Comparison of ENCODE assay signal across 1 cellular context in the genomic region with DNA sequence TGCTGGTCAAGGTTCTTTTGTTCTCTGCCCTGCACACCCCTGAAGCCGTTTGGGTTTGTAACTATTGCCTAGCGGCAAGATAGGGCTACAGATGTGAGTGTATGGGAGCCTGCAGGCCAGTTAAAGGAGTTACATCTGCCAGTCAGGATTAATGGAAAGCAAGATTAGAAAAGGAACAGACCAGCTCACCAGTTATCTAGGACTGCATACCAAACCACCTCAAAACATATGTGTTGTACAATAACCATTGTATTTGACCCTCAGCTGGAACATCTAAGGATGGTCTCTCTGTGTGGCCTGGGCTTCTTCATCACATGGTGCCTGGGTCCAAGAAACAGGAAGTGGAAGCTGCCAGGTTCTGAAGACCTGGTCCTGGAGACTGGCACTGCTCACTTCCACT.
TF ChIP-seq lines count a peak whose summit lies in the region.

No MANE protein-coding gene starts in this region.

TF ChIP-seq in K562, 482 proteins besides CTCF, POLR2A, EP300 and RAD21 (continued from another document and continues in another):
- TF ChIP-seq, protein P1, sequence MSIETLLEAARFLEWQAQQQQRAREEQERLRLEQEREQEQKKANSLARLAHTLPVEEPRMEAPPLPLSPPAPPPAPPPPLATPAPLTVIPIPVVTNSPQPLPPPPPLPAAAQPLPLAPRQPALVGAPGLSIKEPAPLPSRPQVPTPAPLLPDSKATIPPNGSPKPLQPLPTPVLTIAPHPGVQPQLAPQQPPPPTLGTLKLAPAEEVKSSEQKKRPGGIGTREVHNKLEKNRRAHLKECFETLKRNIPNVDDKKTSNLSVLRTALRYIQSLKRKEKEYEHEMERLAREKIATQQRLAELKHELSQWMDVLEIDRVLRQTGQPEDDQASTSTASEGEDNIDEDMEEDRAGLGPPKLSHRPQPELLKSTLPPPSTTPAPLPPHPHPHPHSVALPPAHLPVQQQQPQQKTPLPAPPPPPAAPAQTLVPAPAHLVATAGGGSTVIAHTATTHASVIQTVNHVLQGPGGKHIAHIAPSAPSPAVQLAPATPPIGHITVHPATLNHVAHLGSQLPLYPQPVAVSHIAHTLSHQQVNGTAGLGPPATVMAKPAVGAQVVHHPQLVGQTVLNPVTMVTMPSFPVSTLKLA (conservative IDR thresholded peaks at IDR 0.05), result no peak
- TF ChIP-seq ARNT (IDR thresholded peaks at IDR 0.05) (0 out of 4 replicates have a peak, but pooled peaks of 1 of the 2 experiments have one; percentile 45), NELFE (IDR thresholded peaks at IDR 0.05; ENCODE audit: insufficient read depth, insufficient read length) (no peak), MYC (IDR thresholded peaks at IDR 0.05; ENCODE audit: low read depth, low read length) (no peak), MYC (CRISPR knock-in tag; IDR thresholded peaks at IDR 0.05; ENCODE audit: borderline replicate concordance, low read depth) (no peak), TAF1 (IDR thresholded peaks at IDR 0.05; ENCODE audit: control insufficient read depth, extremely low read depth, insufficient read depth, low read length, severe bottlenecking) (no peak), ZNF311 (CRISPR knock-in tag; IDR thresholded peaks at IDR 0.05) (no peak), MEIS2 (IDR thresholded peaks at IDR 0.05; ENCODE audit: partially characterized antibody) (peak; percentile 82), SRSF7 (optimal IDR thresholded peaks at IDR 0.05; ENCODE audit: low read depth, low read length) (no peak), SAFB (IDR thresholded peaks at IDR 0.05; ENCODE audit: borderline replicate concordance, low read depth, low read length) (no peak), HLTF (IDR thresholded peaks at IDR 0.05) (no peak), ZNF75A (CRISPR knock-in tag; IDR thresholded peaks at IDR 0.05) (no peak), U2AF2 (optimal IDR thresholded peaks at IDR 0.05; ENCODE audit: low read depth, low read length) (no peak), SOX6 (IDR thresholded peaks at IDR 0.05) (peak; percentile 83; the same call in 1 of the 2 replicates), NR2F6 (CRISPR knock-in tag; IDR thresholded peaks at IDR 0.05) (no peak), HNRNPLL (IDR thresholded peaks at IDR 0.05; ENCODE audit: low read depth, low read length, poor library complexity, severe bottlenecking) (no peak), ETV6 (IDR thresholded peaks at IDR 0.05; ENCODE audit: borderline replicate concordance in 1 of 2, low read depth in 2 of 2, low read length in 1 of 2) (no peak), ETV6 (CRISPR knock-in tag; IDR thresholded peaks at IDR 0.05; ENCODE audit: borderline replicate concordance) (no peak), DACH1 (IDR thresholded peaks at IDR 0.05; ENCODE audit: partially characterized antibody) (no peak), SREBF2 (CRISPR knock-in tag; IDR thresholded peaks at IDR 0.05) (no peak), SMC3 (conservative IDR thresholded peaks at IDR 0.05; ENCODE audit: insufficient read depth, low read depth, low read length) (no peak), RBM22 (IDR thresholded peaks at IDR 0.05; ENCODE audit: low read depth, low read length, poor library complexity, severe bottlenecking) (no peak), ZC3H11A (IDR thresholded peaks at IDR 0.05; ENCODE audit: low read depth, low read length) (no peak), ZNF24 (IDR thresholded peaks at IDR 0.05) (no peak)
- TF ChIP-seq, protein P2, sequence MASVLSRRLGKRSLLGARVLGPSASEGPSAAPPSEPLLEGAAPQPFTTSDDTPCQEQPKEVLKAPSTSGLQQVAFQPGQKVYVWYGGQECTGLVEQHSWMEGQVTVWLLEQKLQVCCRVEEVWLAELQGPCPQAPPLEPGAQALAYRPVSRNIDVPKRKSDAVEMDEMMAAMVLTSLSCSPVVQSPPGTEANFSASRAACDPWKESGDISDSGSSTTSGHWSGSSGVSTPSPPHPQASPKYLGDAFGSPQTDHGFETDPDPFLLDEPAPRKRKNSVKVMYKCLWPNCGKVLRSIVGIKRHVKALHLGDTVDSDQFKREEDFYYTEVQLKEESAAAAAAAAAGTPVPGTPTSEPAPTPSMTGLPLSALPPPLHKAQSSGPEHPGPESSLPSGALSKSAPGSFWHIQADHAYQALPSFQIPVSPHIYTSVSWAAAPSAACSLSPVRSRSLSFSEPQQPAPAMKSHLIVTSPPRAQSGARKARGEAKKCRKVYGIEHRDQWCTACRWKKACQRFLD (CRISPR knock-in tag; IDR thresholded peaks at IDR 0.05), result peak; percentile 80; the same call in 1 of the 2 replicates
- TF ChIP-seq, protein P3, sequence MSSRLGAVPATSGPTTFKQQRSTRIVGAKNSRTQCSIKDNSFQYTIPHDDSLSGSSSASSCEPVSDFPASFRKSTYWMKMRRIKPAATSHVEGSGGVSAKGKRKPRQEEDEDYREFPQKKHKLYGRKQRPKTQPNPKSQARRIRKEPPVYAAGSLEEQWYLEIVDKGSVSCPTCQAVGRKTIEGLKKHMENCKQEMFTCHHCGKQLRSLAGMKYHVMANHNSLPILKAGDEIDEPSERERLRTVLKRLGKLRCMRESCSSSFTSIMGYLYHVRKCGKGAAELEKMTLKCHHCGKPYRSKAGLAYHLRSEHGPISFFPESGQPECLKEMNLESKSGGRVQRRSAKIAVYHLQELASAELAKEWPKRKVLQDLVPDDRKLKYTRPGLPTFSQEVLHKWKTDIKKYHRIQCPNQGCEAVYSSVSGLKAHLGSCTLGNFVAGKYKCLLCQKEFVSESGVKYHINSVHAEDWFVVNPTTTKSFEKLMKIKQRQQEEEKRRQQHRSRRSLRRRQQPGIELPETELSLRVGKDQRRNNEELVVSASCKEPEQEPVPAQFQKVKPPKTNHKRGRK (tag; IDR thresholded peaks at IDR 0.05), result no peak
- TF ChIP-seq, protein P4, sequence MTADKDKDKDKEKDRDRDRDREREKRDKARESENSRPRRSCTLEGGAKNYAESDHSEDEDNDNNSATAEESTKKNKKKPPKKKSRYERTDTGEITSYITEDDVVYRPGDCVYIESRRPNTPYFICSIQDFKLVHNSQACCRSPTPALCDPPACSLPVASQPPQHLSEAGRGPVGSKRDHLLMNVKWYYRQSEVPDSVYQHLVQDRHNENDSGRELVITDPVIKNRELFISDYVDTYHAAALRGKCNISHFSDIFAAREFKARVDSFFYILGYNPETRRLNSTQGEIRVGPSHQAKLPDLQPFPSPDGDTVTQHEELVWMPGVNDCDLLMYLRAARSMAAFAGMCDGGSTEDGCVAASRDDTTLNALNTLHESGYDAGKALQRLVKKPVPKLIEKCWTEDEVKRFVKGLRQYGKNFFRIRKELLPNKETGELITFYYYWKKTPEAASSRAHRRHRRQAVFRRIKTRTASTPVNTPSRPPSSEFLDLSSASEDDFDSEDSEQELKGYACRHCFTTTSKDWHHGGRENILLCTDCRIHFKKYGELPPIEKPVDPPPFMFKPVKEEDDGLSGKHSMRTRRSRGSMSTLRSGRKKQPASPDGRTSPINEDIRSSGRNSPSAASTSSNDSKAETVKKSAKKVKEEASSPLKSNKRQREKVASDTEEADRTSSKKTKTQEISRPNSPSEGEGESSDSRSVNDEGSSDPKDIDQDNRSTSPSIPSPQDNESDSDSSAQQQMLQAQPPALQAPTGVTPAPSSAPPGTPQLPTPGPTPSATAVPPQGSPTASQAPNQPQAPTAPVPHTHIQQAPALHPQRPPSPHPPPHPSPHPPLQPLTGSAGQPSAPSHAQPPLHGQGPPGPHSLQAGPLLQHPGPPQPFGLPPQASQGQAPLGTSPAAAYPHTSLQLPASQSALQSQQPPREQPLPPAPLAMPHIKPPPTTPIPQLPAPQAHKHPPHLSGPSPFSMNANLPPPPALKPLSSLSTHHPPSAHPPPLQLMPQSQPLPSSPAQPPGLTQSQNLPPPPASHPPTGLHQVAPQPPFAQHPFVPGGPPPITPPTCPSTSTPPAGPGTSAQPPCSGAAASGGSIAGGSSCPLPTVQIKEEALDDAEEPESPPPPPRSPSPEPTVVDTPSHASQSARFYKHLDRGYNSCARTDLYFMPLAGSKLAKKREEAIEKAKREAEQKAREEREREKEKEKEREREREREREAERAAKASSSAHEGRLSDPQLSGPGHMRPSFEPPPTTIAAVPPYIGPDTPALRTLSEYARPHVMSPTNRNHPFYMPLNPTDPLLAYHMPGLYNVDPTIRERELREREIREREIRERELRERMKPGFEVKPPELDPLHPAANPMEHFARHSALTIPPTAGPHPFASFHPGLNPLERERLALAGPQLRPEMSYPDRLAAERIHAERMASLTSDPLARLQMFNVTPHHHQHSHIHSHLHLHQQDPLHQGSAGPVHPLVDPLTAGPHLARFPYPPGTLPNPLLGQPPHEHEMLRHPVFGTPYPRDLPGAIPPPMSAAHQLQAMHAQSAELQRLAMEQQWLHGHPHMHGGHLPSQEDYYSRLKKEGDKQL (CRISPR knock-in tag; IDR thresholded peaks at IDR 0.05; ENCODE audit: borderline replicate concordance), result no peak
- TF ChIP-seq, protein P5, sequence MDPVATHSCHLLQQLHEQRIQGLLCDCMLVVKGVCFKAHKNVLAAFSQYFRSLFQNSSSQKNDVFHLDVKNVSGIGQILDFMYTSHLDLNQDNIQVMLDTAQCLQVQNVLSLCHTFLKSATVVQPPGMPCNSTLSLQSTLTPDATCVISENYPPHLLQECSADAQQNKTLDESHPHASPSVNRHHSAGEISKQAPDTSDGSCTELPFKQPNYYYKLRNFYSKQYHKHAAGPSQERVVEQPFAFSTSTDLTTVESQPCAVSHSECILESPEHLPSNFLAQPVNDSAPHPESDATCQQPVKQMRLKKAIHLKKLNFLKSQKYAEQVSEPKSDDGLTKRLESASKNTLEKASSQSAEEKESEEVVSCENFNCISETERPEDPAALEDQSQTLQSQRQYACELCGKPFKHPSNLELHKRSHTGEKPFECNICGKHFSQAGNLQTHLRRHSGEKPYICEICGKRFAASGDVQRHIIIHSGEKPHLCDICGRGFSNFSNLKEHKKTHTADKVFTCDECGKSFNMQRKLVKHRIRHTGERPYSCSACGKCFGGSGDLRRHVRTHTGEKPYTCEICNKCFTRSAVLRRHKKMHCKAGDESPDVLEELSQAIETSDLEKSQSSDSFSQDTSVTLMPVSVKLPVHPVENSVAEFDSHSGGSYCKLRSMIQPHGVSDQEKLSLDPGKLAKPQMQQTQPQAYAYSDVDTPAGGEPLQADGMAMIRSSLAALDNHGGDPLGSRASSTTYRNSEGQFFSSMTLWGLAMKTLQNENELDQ (CRISPR knock-in tag; IDR thresholded peaks at IDR 0.05; ENCODE audit: borderline replicate concordance), result no peak
- TF ChIP-seq, protein P6, sequence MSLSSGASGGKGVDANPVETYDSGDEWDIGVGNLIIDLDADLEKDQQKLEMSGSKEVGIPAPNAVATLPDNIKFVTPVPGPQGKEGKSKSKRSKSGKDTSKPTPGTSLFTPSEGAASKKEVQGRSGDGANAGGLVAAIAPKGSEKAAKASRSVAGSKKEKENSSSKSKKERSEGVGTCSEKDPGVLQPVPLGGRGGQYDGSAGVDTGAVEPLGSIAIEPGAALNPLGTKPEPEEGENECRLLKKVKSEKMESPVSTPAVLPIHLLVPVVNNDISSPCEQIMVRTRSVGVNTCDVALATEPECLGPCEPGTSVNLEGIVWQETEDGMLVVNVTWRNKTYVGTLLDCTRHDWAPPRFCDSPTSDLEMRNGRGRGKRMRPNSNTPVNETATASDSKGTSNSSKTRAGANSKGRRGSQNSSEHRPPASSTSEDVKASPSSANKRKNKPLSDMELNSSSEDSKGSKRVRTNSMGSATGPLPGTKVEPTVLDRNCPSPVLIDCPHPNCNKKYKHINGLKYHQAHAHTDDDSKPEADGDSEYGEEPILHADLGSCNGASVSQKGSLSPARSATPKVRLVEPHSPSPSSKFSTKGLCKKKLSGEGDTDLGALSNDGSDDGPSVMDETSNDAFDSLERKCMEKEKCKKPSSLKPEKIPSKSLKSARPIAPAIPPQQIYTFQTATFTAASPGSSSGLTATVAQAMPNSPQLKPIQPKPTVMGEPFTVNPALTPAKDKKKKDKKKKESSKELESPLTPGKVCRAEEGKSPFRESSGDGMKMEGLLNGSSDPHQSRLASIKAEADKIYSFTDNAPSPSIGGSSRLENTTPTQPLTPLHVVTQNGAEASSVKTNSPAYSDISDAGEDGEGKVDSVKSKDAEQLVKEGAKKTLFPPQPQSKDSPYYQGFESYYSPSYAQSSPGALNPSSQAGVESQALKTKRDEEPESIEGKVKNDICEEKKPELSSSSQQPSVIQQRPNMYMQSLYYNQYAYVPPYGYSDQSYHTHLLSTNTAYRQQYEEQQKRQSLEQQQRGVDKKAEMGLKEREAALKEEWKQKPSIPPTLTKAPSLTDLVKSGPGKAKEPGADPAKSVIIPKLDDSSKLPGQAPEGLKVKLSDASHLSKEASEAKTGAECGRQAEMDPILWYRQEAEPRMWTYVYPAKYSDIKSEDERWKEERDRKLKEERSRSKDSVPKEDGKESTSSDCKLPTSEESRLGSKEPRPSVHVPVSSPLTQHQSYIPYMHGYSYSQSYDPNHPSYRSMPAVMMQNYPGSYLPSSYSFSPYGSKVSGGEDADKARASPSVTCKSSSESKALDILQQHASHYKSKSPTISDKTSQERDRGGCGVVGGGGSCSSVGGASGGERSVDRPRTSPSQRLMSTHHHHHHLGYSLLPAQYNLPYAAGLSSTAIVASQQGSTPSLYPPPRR (CRISPR knock-in tag; IDR thresholded peaks at IDR 0.05; ENCODE audit: borderline replicate concordance), result no peak
- TF ChIP-seq, protein P7, sequence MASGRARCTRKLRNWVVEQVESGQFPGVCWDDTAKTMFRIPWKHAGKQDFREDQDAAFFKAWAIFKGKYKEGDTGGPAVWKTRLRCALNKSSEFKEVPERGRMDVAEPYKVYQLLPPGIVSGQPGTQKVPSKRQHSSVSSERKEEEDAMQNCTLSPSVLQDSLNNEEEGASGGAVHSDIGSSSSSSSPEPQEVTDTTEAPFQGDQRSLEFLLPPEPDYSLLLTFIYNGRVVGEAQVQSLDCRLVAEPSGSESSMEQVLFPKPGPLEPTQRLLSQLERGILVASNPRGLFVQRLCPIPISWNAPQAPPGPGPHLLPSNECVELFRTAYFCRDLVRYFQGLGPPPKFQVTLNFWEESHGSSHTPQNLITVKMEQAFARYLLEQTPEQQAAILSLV (tag; IDR thresholded peaks at IDR 0.05), result no peak
- TF ChIP-seq, protein P8, sequence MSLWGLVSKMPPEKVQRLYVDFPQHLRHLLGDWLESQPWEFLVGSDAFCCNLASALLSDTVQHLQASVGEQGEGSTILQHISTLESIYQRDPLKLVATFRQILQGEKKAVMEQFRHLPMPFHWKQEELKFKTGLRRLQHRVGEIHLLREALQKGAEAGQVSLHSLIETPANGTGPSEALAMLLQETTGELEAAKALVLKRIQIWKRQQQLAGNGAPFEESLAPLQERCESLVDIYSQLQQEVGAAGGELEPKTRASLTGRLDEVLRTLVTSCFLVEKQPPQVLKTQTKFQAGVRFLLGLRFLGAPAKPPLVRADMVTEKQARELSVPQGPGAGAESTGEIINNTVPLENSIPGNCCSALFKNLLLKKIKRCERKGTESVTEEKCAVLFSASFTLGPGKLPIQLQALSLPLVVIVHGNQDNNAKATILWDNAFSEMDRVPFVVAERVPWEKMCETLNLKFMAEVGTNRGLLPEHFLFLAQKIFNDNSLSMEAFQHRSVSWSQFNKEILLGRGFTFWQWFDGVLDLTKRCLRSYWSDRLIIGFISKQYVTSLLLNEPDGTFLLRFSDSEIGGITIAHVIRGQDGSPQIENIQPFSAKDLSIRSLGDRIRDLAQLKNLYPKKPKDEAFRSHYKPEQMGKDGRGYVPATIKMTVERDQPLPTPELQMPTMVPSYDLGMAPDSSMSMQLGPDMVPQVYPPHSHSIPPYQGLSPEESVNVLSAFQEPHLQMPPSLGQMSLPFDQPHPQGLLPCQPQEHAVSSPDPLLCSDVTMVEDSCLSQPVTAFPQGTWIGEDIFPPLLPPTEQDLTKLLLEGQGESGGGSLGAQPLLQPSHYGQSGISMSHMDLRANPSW (CRISPR knock-in tag; IDR thresholded peaks at IDR 0.05), result no peak
